Comparison of ENCODE assay signal across 14 cellular contexts in the genomic region with DNA sequence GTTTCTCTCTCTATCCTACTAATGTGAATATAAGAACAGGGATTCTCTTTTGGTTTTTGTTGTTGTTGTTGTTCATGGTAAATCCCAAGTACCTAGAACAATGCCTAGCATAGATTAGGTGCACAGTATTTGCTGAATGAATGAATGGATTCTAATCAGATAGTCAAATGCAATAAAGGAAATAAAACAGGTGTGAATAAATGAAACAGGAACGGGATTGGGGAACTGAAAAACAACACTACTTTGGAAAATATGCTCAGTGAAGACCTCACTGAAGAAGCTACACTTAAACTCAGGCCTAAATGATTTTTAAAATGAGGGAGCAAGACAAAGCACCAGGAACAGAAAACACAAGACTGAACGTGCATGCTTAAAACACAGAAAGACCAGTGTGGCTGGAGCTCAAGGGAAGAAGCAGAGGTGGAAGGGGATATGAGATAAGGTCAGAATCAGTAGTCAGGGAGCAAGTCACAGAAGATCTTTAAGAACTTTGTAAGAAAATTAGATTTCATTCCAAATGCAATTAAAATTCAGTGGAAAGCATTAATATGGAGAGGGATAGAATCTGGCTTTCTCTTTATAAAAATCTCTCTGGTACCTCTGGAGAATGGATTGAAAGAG.
DNase-seq lines count a peak whose midpoint lies in the region; ATAC-seq and TF ChIP-seq lines count a peak whose summit lies in the region.
"Had no signal": no experiment of that assay in that cellular context is flagged by ENCODE, and none has a peak within 500 bp of the region (broad histone marks: within the 10 kb centered on the region; RNA-seq: fewer than 3 reads in every experiment).

No MANE protein-coding gene starts in this region.

- WGBS in mesodermal cell (ENCODE audit: insufficient coverage in 2 of 2), 2 experiments = 80 to 100% methylated on average over 1 of the region's 2 CpGs

- POLR2A ChIA-PET in HCT116 (lab: Charles Lee) = no interaction called here

- peaks cover 0 to 63% (median 26%) of the 10 kb centered on the region in 11 experiments; a peak in 18 of 22 replicates for H3K36me3 ChIP-seq in BLaER1 treated with 17β-estradiol and CSF1 and Interleukin-3, amounts not matched to agents 10 nM and 100 nM
- H3K36me3 ChIP-seq in HCT116 (ENCODE audit: control insufficient read depth in 1 of 2, insufficient read depth in 2 of 2, low read length in 2 of 2) (no peaks in the 10 kb centered on the region), mesodermal cell (ENCODE audit: control insufficient read depth, insufficient read depth, low read length) (peaks cover 7% of the 10 kb centered on the region), neural progenitor cell (no peaks in the 10 kb centered on the region)

- no peak for TF ChIP-seq CTCF in HCT116 (IDR thresholded peaks at IDR 0.05 in 2 of 3, conservative IDR thresholded peaks at IDR 0.05 in 1 of 3; ENCODE audit: borderline replicate concordance in 1 of 3, insufficient read depth in 1 of 3, low read depth in 2 of 3, low read length in 2 of 3)
- no peak for TF ChIP-seq CTCF in neural progenitor cell (IDR thresholded peaks at IDR 0.05)

- intact Hi-C loops in HCT116 (cut with micrococcal nuclease) = no loop called here

- RAD21 ChIA-PET in HCT116 (lab: Charles Lee; ENCODE audit: low non-redundant PET in 1 of 2, low total read pairs in 2 of 2, uncharacterized antibody in 2 of 2, unreplicated experiment in 2 of 2) = no interaction called here

- peak overlapping the region in 6 of 11 experiments; percentile 5 to 59 (median 41); a peak in 5 of 22 replicates for H3K4me2 ChIP-seq in BLaER1 treated with 17β-estradiol and CSF1 and Interleukin-3, amounts not matched to agents 10 nM and 100 nM
- peak overlapping the region; percentile 54 for H3K4me2 ChIP-seq in HCT116 (ENCODE audit: low read length)
- no peak overlapping the region for H3K4me2 ChIP-seq in neural progenitor cell

- H3K4me1 ChIP-seq in BLaER1 treated with 17β-estradiol and CSF1 and Interleukin-3, amounts not matched to agents 10 nM and 100 nM = peaks cover 0 to 25% (median 10%) of the 10 kb centered on the region in 10 experiments; a peak in 14 of 20 replicates
- peaks cover 7 to 18% of the 10 kb centered on the region in 2 experiments for H3K4me1 ChIP-seq in HCT116 (ENCODE audit: control insufficient read depth in 1 of 2, insufficient read depth in 2 of 2, low read length in 2 of 2)
- peaks cover 6% of the 10 kb centered on the region for H3K4me1 ChIP-seq in mesodermal cell (ENCODE audit: control insufficient read depth, insufficient read depth, low read length, poor library complexity, severe bottlenecking)
- peaks cover 7% of the 10 kb centered on the region for H3K4me1 ChIP-seq in neural progenitor cell

- CTCF ChIA-PET in HCT116 (lab: Charles Lee) = no interaction called here

- no peaks in the 10 kb centered on the region for H3K9me3 Mint-ChIP-seq in neural progenitor cell

- BruUV-seq in HCT116 (replicated peaks; lab: Mats Ljungman, UMichigan) = no TSS peak

- no peak for DNase-seq in HCT116 (ENCODE audit: low read depth, low spot score)
- DNase-seq in neural progenitor cell (ENCODE audit: low spot score) = no peak
- no peak for DNase-seq in NAMALWA (ENCODE audit: low spot score)
- DNase-seq in hypothalamus (lab: John Stamatoyannopoulos, UW) = no peak
- DNase-seq: CD8-positive, alpha-beta memory T cell; DND-41; KG1; NCI-H510A; RPMI8226 had no signal

- no peaks in the 10 kb centered on the region for H3K4me1 Mint-ChIP-seq in neural progenitor cell

- no peak for TF ChIP-seq RAD21 in HCT116 (IDR thresholded peaks at IDR 0.05; ENCODE audit: low read depth)

- no peak overlapping the region for H3K4me3 Mint-ChIP-seq in neural progenitor cell
- H3K4me3 Mint-ChIP-seq: CD8-positive, alpha-beta memory T cell had no signal

- H3K9me2 ChIP-seq in HCT116 (ENCODE audit: insufficient read depth) = no peaks in the 10 kb centered on the region

- no peak overlapping the region for H3K4me3 ChIP-seq in BLaER1 treated with 17β-estradiol and CSF1 and Interleukin-3, amounts not matched to agents 10 nM and 100 nM
- H3K4me3 ChIP-seq in HCT116 (replicated peaks in 1 of 2; ENCODE audit: low read depth in 1 of 2, low read length in 2 of 2) (no peak overlapping the region), mesodermal cell (ENCODE audit: extremely low read depth, insufficient read depth, low read length, poor library complexity, severe bottlenecking) (no peak overlapping the region), neural progenitor cell (no peak overlapping the region)

- peaks cover 0 to 60% (median 10%) of the 10 kb centered on the region in 11 experiments; a peak in 13 of 22 replicates for H4K20me1 ChIP-seq in BLaER1 treated with 17β-estradiol and CSF1 and Interleukin-3, amounts not matched to agents 10 nM and 100 nM
- H4K20me1 ChIP-seq in HCT116 (ENCODE audit: insufficient read depth) (no peaks in the 10 kb centered on the region), neural progenitor cell (ENCODE audit: low read depth) (peaks cover 41% of the 10 kb centered on the region)

- H2AFZ ChIP-seq in HCT116 (ENCODE audit: low read depth, low read length, poor library complexity, severe bottlenecking) (no peak overlapping the region), neural progenitor cell (replicated peaks) (no peak overlapping the region)

- H3K27me3 Mint-ChIP-seq in neural progenitor cell (ENCODE audit: insufficient read depth, low read depth) = no peaks in the 10 kb centered on the region
- H3K27me3 Mint-ChIP-seq: CD8-positive, alpha-beta memory T cell had no signal

- H3F3A ChIP-seq in neural progenitor cell (ENCODE audit: low read depth) = peaks cover 9% of the 10 kb centered on the region

- H3K9me3 ChIP-seq in BLaER1 treated with 17β-estradiol and CSF1 and Interleukin-3, amounts not matched to agents 10 nM and 100 nM (replicated peaks in 1 of 11) = peaks cover 0 to 10% (median 5%) of the 10 kb centered on the region in 11 experiments; a peak in 5 of 22 replicates
- H3K9me3 ChIP-seq in HCT116 (ENCODE audit: control insufficient read depth in 1 of 2, insufficient read depth in 1 of 2, low read depth in 1 of 2, low read length in 2 of 2) = no peaks in the 10 kb centered on the region
- no peaks in the 10 kb centered on the region for H3K9me3 ChIP-seq in mesodermal cell (ENCODE audit: control insufficient read depth, low read length)
- H3K9me3 ChIP-seq in neural progenitor cell (ENCODE audit: low read depth) = no peaks in the 10 kb centered on the region

- H3K36me3 Mint-ChIP-seq in neural progenitor cell = peaks cover 7% of the 10 kb centered on the region

- H3K27me3 ChIP-seq in BLaER1 treated with 17β-estradiol and CSF1 and Interleukin-3, amounts not matched to agents 10 nM and 100 nM = no peaks in the 10 kb centered on the region
- H3K27me3 ChIP-seq in HCT116 (ENCODE audit: insufficient read depth, low read length) (no peaks in the 10 kb centered on the region), neural progenitor cell (no peaks in the 10 kb centered on the region)

- no peak overlapping the region for H3K9ac ChIP-seq in BLaER1 treated with 17β-estradiol and CSF1 and Interleukin-3, amounts not matched to agents 10 nM and 100 nM
- H3K9ac ChIP-seq in HCT116 (ENCODE audit: low read length) (no peak overlapping the region), neural progenitor cell (no peak overlapping the region)

- H3K79me2 ChIP-seq in HCT116 (ENCODE audit: insufficient read depth, low read length) = peaks cover 19% of the 10 kb centered on the region
- H3K79me2 ChIP-seq in neural progenitor cell (ENCODE audit: low read depth) = peaks cover 48% of the 10 kb centered on the region

- no peak overlapping the region for H3K27ac ChIP-seq in BLaER1 treated with 17β-estradiol and CSF1 and Interleukin-3, amounts not matched to agents 10 nM and 100 nM
- H3K27ac ChIP-seq in HCT116 (ENCODE audit: low read depth, low read length) = no peak overlapping the region
- peak overlapping the region; percentile 88 for H3K27ac ChIP-seq in cingulate gyrus (ENCODE audit: low read depth, low read length)
- H3K27ac ChIP-seq in mesodermal cell (ENCODE audit: low read depth, low read length, severe bottlenecking) = peak overlapping the region; percentile 12
- no peak overlapping the region for H3K27ac ChIP-seq in neural progenitor cell
- H3K27ac ChIP-seq: HL-60 had no signal

- no peak for TF ChIP-seq POLR2A in HCT116 (IDR thresholded peaks at IDR 0.05; ENCODE audit: borderline replicate concordance, extremely low read depth, insufficient read depth, insufficient read length)

- H3K27ac Mint-ChIP-seq in neural progenitor cell = no peak overlapping the region

- ATAC-seq in HCT116 (no peak; the same call in 1 of the 2 replicates), HG03135 (IDR thresholded peaks at IDR 0.05; ENCODE audit: unreplicated experiment) (no peak)

TF ChIP-seq in HCT116, 20 proteins besides CTCF, POLR2A, EP300 and RAD21 (continues in another document):
- no peak for TF ChIP-seq EGR1 (IDR thresholded peaks at IDR 0.05; ENCODE audit: low read depth)
- no peak for TF ChIP-seq POLR2AphosphoS5 (IDR thresholded peaks at IDR 0.05; ENCODE audit: low read depth, low read length)
- TF ChIP-seq REST (IDR thresholded peaks at IDR 0.05; ENCODE audit: low read depth) = no peak
- no peak for TF ChIP-seq CEBPB (IDR thresholded peaks at IDR 0.05; ENCODE audit: low read depth)
- TF ChIP-seq CBX3 (IDR thresholded peaks at IDR 0.05; ENCODE audit: low read depth) = no peak
- no peak for TF ChIP-seq SRF (IDR thresholded peaks at IDR 0.05; ENCODE audit: low read depth)
- TF ChIP-seq FOSL1 (IDR thresholded peaks at IDR 0.05; ENCODE audit: low read depth) = no peak

Comparison
In these comparisons a context has a peak if more than half of its experiments do, and no peak if none do; other contexts are left out.
1. H3K27ac ChIP-seq: peak in cingulate gyrus (single experiment) and mesodermal cell (single experiment); none in BLaER1 treated with 17β-estradiol and CSF1 and Interleukin-3, amounts not matched to agents 10 nM and 100 nM (0 of 11), HCT116 (single experiment) and neural progenitor cell (single experiment).